In the genomic region with DNA sequence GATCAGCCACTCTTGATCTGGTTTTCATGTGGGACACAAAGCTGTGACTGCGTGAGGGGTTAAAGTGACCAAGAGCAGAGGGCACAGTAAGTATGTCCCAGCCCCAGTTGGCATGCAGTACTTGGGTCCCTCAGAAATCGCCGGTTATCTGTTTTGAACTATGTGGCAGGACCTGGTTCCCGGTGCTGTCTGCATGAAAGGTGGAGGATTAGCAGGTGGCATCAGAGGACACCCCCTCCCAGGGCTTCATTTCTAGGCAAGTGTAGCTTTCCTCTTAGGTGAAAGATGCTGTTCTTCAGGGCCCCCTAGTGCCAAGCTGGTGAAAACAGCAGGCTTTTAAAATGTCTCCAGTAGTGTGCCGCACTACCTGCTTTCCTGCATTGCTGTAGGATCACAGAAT, we compare ENCODE assay signal across 8 cellular contexts. TPM values are rescaled to one million over a fixed set of nuclear protein-coding genes. Genes with fewer than 3 reads are reported as not detected.
DNase-seq lines count a peak whose midpoint lies in the region; ATAC-seq and TF ChIP-seq lines count a peak whose summit lies in the region.

No MANE protein-coding gene starts in this region.

- H3K27ac ChIP-seq in VCaP = peak overlapping the region; percentile 40

- in situ Hi-C loops in HAP-1 (cut with MboI; ENCODE audit: low sequenced_read_pairs) = no loop called here

- DNase-seq in DMS153 (lab: John Stamatoyannopoulos, UW) (peak; percentile 67), HAP-1 (ENCODE audit: low spot score in 2 of 2) (peak; percentile 28 to 54), NCI-H2029 (lab: John Stamatoyannopoulos, UW) (peak; percentile 81), left colon (peak; percentile 60 to 68), NOMO-1 treated with dmso at 0.1 percent for 144 hours (lab: John Stamatoyannopoulos, UW; ENCODE audit: unreplicated experiment) (no peak)
- DNase-seq in central memory CD8-positive, alpha-beta T cell (ENCODE audit: low spot score in 2 of 2) = peak; percentile 40 to 57
- DNase-seq in stimulated activated CD4-positive, alpha-beta T cell treated with anti-CD3 and anti-CD28 coated beads, TNF-alpha, amount 100 ng/mL, for 1 hour (ENCODE audit: low read depth in 3 of 3, low spot score in 1 of 3) = peak; percentile 27 to 40 (median 37)

- no peaks in the 10 kb centered on the region for H3K9me3 Mint-ChIP-seq in central memory CD8-positive, alpha-beta T cell

- H3K4me3 ChIP-seq in HAP-1 = no peak overlapping the region

- peak overlapping the region; percentile 74 for H3K27ac Mint-ChIP-seq in central memory CD8-positive, alpha-beta T cell (ENCODE audit: low read depth)

- peak overlapping the region; percentile 4 for H3K4me3 Mint-ChIP-seq in central memory CD8-positive, alpha-beta T cell

- no peaks in the 10 kb centered on the region for H3K9me3 ChIP-seq in HAP-1

- intact Hi-C loops in left colon (cut with DNase I, micrococcal nuclease) = no loop called here

- TF ChIP-seq CTCF in VCaP (conservative IDR thresholded peaks at IDR 0.05) = peak; percentile 81

- H3K4me1 Mint-ChIP-seq in central memory CD8-positive, alpha-beta T cell = peaks cover 15% of the 10 kb centered on the region

- peak; percentile 94 for ATAC-seq in central memory CD8-positive, alpha-beta T cell (replicated peaks; ENCODE audit: extremely low read depth, poor library complexity, severe bottlenecking)
- ATAC-seq in left colon = peak; percentile 73

- peaks cover 4% of the 10 kb centered on the region for H3K36me3 Mint-ChIP-seq in central memory CD8-positive, alpha-beta T cell (ENCODE audit: insufficient read depth)

- H3K4me1 ChIP-seq in HAP-1 = no peaks in the 10 kb centered on the region

- peaks cover 7% of the 10 kb centered on the region; the same call in 1 of the 2 replicates for H3K36me3 ChIP-seq in HAP-1 (replicated peaks)

- no peaks in the 10 kb centered on the region for H3K27me3 ChIP-seq in HAP-1 (ENCODE audit: low read depth)

- H3K27me3 Mint-ChIP-seq in central memory CD8-positive, alpha-beta T cell = no peaks in the 10 kb centered on the region

RNA-seq across cellular contexts. Expression of a gene that starts 57.1 kb away (rescaled TPM):
- total RNA-seq in left colon = 10 to 100 TPM in 1 of 2 donors, 1 to 10 TPM in 1; 6.3 to 10.0 TPM
